1 cellular context compared by ENCODE assay signal in genomic region chr12:98211914-98212695, GRCh38.
TF ChIP-seq lines count a peak whose summit lies in the region.

No MANE protein-coding gene starts in this region.

TF ChIP-seq in GM12878, 131 proteins besides CTCF, POLR2A, EP300 and RAD21 (continued from another document and continues in another):
- TF ChIP-seq BCLAF1 (IDR thresholded peaks at IDR 0.05) (no peak), NR2F1 (conservative IDR thresholded peaks at IDR 0.05) (peak; percentile 93), ELK1 (IDR thresholded peaks at IDR 0.05; ENCODE audit: low read depth, low read length) (no peak), STAT3 (IDR thresholded peaks at IDR 0.05; ENCODE audit: low read depth, low read length) (no peak), TARDBP (IDR thresholded peaks at IDR 0.05; ENCODE audit: borderline replicate concordance) (no peak), ZNF384 (IDR thresholded peaks at IDR 0.05; ENCODE audit: borderline replicate concordance, low read depth, low read length) (no peak), TCF12 (IDR thresholded peaks at IDR 0.05; ENCODE audit: low read depth, low read length) (peak; percentile 39; the same call in 1 of the 2 replicates), IRF3 (IDR thresholded peaks at IDR 0.05) (no peak), TCF3 (IDR thresholded peaks at IDR 0.05; ENCODE audit: borderline replicate concordance, insufficient read depth, low read depth, low read length) (no peak), JUND (IDR thresholded peaks at IDR 0.05; ENCODE audit: low read depth, low read length) (no peak), IRF5 (IDR thresholded peaks at IDR 0.05; ENCODE audit: borderline replicate concordance) (no peak), ZNF622 (IDR thresholded peaks at IDR 0.05) (no peak), ETV6 (conservative IDR thresholded peaks at IDR 0.05 in 1 of 2, IDR thresholded peaks at IDR 0.05 in 1 of 2; ENCODE audit: borderline replicate concordance in 1 of 2, low read depth in 1 of 2) (no peak), EZH2 (IDR thresholded peaks at IDR 0.05; ENCODE audit: borderline replicate concordance, control insufficient read depth, low read depth, low read length) (no peak), ZSCAN29 (IDR thresholded peaks at IDR 0.05) (no peak), CREM (IDR thresholded peaks at IDR 0.05; ENCODE audit: low read depth) (no peak), POLR2AphosphoS2 (IDR thresholded peaks at IDR 0.05; ENCODE audit: low read depth, low read length) (no peak), MEF2A (IDR thresholded peaks at IDR 0.05; ENCODE audit: insufficient read depth, low read depth, low read length) (no peak), SUZ12 (IDR thresholded peaks at IDR 0.05; ENCODE audit: unreplicated experiment) (no peak), MEF2B (IDR thresholded peaks at IDR 0.05; ENCODE audit: partially characterized antibody, poor library complexity, severe bottlenecking) (peak; percentile 96), ZBTB40 (IDR thresholded peaks at IDR 0.05; ENCODE audit: borderline replicate concordance) (no peak), CEBPB (IDR thresholded peaks at IDR 0.05; ENCODE audit: borderline replicate concordance in 1 of 2, low read depth in 2 of 2, low read length in 2 of 2) (no peak), PAX8 (IDR thresholded peaks at IDR 0.05) (no peak), IKZF2 (IDR thresholded peaks at IDR 0.05) (peak in 1 of 2 experiments; percentile 56; a peak in 2 of 4 replicates), SMC3 (IDR thresholded peaks at IDR 0.05; ENCODE audit: borderline replicate concordance, low read length) (no peak), NR2C1 (IDR thresholded peaks at IDR 0.05) (no peak), NR2C2 (IDR thresholded peaks at IDR 0.05; ENCODE audit: borderline replicate concordance, control insufficient read depth, insufficient read length, low read depth) (no peak), CBX3 (IDR thresholded peaks at IDR 0.05; ENCODE audit: borderline replicate concordance, low read depth) (no peak), RFX5 (IDR thresholded peaks at IDR 0.05; ENCODE audit: low read depth, low read length) (no peak), CHD1 (IDR thresholded peaks at IDR 0.05; ENCODE audit: low read depth, low read length) (no peak), NFIC (IDR thresholded peaks at IDR 0.05; ENCODE audit: low read depth, low read length) (no peak), TCF7 (IDR thresholded peaks at IDR 0.05; ENCODE audit: borderline replicate concordance) (no peak), DPF2 (IDR thresholded peaks at IDR 0.05) (peak; percentile 89), ZNF274 (IDR thresholded peaks at IDR 0.05; ENCODE audit: insufficient read depth, insufficient read length) (no peak), NFXL1 (IDR thresholded peaks at IDR 0.05; ENCODE audit: borderline replicate concordance) (peak; percentile 98), MYC (IDR thresholded peaks at IDR 0.05; ENCODE audit: insufficient read depth, insufficient read length, insufficient replicate concordance, low read length, severe bottlenecking) (no peak), GATAD2B (conservative IDR thresholded peaks at IDR 0.05; ENCODE audit: low read depth) (peak; percentile 60; the same call in 1 of the 2 replicates), FOXK2 (IDR thresholded peaks at IDR 0.05) (no peak), CHD4 (IDR thresholded peaks at IDR 0.05) (no peak)
- TF ChIP-seq, protein P1, sequence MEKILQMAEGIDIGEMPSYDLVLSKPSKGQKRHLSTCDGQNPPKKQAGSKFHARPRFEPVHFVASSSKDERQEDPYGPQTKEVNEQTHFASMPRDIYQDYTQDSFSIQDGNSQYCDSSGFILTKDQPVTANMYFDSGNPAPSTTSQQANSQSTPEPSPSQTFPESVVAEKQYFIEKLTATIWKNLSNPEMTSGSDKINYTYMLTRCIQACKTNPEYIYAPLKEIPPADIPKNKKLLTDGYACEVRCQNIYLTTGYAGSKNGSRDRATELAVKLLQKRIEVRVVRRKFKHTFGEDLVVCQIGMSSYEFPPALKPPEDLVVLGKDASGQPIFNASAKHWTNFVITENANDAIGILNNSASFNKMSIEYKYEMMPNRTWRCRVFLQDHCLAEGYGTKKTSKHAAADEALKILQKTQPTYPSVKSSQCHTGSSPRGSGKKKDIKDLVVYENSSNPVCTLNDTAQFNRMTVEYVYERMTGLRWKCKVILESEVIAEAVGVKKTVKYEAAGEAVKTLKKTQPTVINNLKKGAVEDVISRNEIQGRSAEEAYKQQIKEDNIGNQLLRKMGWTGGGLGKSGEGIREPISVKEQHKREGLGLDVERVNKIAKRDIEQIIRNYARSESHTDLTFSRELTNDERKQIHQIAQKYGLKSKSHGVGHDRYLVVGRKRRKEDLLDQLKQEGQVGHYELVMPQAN (conservative IDR thresholded peaks at IDR 0.05) = 0 out of 2 replicates have a peak, but pooled peaks have one; percentile 35
- TF ChIP-seq, protein P2, sequence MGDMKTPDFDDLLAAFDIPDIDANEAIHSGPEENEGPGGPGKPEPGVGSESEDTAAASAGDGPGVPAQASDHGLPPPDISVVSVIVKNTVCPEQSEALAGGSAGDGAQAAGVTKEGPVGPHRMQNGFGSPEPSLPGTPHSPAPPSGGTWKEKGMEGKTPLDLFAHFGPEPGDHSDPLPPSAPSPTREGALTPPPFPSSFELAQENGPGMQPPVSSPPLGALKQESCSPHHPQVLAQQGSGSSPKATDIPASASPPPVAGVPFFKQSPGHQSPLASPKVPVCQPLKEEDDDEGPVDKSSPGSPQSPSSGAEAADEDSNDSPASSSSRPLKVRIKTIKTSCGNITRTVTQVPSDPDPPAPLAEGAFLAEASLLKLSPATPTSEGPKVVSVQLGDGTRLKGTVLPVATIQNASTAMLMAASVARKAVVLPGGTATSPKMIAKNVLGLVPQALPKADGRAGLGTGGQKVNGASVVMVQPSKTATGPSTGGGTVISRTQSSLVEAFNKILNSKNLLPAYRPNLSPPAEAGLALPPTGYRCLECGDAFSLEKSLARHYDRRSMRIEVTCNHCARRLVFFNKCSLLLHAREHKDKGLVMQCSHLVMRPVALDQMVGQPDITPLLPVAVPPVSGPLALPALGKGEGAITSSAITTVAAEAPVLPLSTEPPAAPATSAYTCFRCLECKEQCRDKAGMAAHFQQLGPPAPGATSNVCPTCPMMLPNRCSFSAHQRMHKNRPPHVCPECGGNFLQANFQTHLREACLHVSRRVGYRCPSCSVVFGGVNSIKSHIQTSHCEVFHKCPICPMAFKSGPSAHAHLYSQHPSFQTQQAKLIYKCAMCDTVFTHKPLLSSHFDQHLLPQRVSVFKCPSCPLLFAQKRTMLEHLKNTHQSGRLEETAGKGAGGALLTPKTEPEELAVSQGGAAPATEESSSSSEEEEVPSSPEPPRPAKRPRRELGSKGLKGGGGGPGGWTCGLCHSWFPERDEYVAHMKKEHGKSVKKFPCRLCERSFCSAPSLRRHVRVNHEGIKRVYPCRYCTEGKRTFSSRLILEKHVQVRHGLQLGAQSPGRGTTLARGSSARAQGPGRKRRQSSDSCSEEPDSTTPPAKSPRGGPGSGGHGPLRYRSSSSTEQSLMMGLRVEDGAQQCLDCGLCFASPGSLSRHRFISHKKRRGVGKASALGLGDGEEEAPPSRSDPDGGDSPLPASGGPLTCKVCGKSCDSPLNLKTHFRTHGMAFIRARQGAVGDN (IDR thresholded peaks at IDR 0.05) = peak; percentile 51; the same call in 1 of the 2 replicates
- TF ChIP-seq, protein P3, sequence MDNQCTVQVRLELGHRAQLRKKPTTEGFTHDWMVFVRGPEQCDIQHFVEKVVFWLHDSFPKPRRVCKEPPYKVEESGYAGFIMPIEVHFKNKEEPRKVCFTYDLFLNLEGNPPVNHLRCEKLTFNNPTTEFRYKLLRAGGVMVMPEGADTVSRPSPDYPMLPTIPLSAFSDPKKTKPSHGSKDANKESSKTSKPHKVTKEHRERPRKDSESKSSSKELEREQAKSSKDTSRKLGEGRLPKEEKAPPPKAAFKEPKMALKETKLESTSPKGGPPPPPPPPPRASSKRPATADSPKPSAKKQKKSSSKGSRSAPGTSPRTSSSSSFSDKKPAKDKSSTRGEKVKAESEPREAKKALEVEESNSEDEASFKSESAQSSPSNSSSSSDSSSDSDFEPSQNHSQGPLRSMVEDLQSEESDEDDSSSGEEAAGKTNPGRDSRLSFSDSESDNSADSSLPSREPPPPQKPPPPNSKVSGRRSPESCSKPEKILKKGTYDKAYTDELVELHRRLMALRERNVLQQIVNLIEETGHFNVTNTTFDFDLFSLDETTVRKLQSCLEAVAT (IDR thresholded peaks at IDR 0.05) = no peak; the same call in 1 of the 2 replicates
